7 cellular contexts compared by ENCODE assay signal in genomic region chr19:31338069-31338767, GRCh38. TPM values are rescaled to one million over a fixed set of nuclear protein-coding genes. Genes with fewer than 3 reads are reported as not detected.
DNase-seq lines count a peak whose midpoint lies in the region; TF ChIP-seq lines count a peak whose summit lies in the region.

No MANE protein-coding gene starts in this region.

- peak overlapping the region; percentile 71 for H3K27ac Mint-ChIP-seq in osteocyte (ENCODE audit: unreplicated experiment)

- no peak overlapping the region for H3K27ac ChIP-seq in SJSA1

- POLR2A ChIA-PET in HEK293T (lab: Yijun Ruan, JAX) = interaction anchor here (1.0 to 1.3 kb wide), 2 partner anchors 9 to 11 kb away, joined by 3 to 5 read pairs; partner anchors contain the start of gene TSHZ3

- no peaks in the 10 kb centered on the region for H3K9me3 Mint-ChIP-seq in osteocyte (ENCODE audit: unreplicated experiment)

- peaks cover 4% of the 10 kb centered on the region for H3K36me3 Mint-ChIP-seq in osteocyte (ENCODE audit: unreplicated experiment)

- CTCF ChIA-PET in HEK293T (lab: Yijun Ruan, JAX) = interaction anchor here (0.6 to 1.1 kb wide), 4 partner anchors 10 to 89 kb away, joined by 3 to 6 read pairs (median 4); no protein-coding TSS in a partner anchor

- H3K9me3 ChIP-seq in SJSA1 (replicated peaks) = no peaks in the 10 kb centered on the region

- peaks cover 47% of the 10 kb centered on the region for H3K4me1 Mint-ChIP-seq in osteocyte (ENCODE audit: unreplicated experiment)

- H3K4me3 Mint-ChIP-seq in osteocyte (ENCODE audit: unreplicated experiment) = peak overlapping the region; percentile 54

- no peaks in the 10 kb centered on the region for H3K27me3 Mint-ChIP-seq in osteocyte (ENCODE audit: unreplicated experiment)

- peak; percentile 72 for DNase-seq in HEK293T (ENCODE audit: extremely low spot score)
- peak; percentile 37 to 66 for DNase-seq in SJSA1 (ENCODE audit: low read depth in 1 of 2, low spot score in 2 of 2)
- DNase-seq in fibroblast of the conjunctiva (ENCODE audit: low read depth) = peak; percentile 40
- DNase-seq in osteocyte (ENCODE audit: extremely low spot score, unreplicated experiment) = no peak
- DNase-seq in hippocampal formation (lab: John Stamatoyannopoulos, UW) = no peak
- no peak for DNase-seq in stimulated activated CD4-positive, alpha-beta T cell treated with anti-CD3 and anti-CD28 coated beads, Interleukin-4, amount 100 ng/mL, for 4 hours
- no peak for DNase-seq in COR-L47 (lab: John Stamatoyannopoulos, UW)

- TF ChIP-seq CTCF in osteocyte (IDR thresholded peaks at IDR 0.05) = peak; percentile 65

- H3K36me3 ChIP-seq in SJSA1 = peaks cover 23% of the 10 kb centered on the region

- H3K4me1 ChIP-seq in SJSA1 (replicated peaks) = peaks cover 27% of the 10 kb centered on the region

- no peak overlapping the region for H3K4me3 ChIP-seq in SJSA1

- H3K27me3 ChIP-seq in SJSA1 (replicated peaks) = no peaks in the 10 kb centered on the region

TF ChIP-seq in HEK293T, 16 proteins besides CTCF, POLR2A, EP300 and RAD21:
- no peak for TF ChIP-seq BHLHE40 (IDR thresholded peaks at IDR 0.05; ENCODE audit: borderline replicate concordance)
- no peak for TF ChIP-seq HDGF (IDR thresholded peaks at IDR 0.05; ENCODE audit: borderline replicate concordance)
- no peak for TF ChIP-seq ELF4 (IDR thresholded peaks at IDR 0.05)
- TF ChIP-seq SUZ12 (IDR thresholded peaks at IDR 0.05) = no peak
- TF ChIP-seq TARDBP (IDR thresholded peaks at IDR 0.05) = no peak
- TF ChIP-seq SP1 (IDR thresholded peaks at IDR 0.05) = no peak

RNA-seq across cellular contexts. Expression of gene TSHZ3, which starts 11.0 kb away (rescaled TPM):
- 4.2 and 8.3 TPM in 2 replicates for total RNA-seq in SJSA1 (2014; rRNA removed; shearing (Covaris generic))
- total RNA-seq in osteocyte = 10.7 and 11.9 TPM in 2 replicates

Comparison
In these comparisons a context has a peak if more than half of its experiments do, and no peak if none do; other contexts are left out.
1. DNase-seq: peak in HEK293T (single experiment), SJSA1 (2 of 2) and fibroblast of the conjunctiva (single experiment); none in osteocyte (single experiment), hippocampal formation (0 of 2), stimulated activated CD4-positive, alpha-beta T cell treated with anti-CD3 and anti-CD28 coated beads, Interleukin-4, amount 100 ng/mL, for 4 hours (0 of 2) and COR-L47 (single experiment).